In the genomic region with DNA sequence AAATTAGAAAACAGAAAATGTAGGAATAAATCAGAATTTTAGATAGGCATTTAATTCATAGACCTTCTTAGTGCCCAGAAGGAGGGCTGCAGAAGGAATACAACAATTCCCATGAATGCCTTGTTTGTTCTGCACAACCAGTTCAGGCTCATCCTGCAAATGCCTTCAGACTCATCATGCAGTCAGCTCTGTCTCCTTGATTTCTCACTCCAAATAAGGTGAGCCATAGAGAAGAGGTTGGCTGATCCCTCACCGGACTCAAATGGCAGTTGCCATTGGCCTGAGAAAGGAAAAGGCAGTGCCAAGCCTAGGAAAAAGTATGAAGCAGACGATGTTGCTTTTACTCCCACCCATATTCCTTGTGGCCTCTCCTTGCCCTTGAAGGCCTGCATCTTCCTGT, we compare ENCODE assay signal across 25 cellular contexts. TPM values are rescaled to one million over a fixed set of nuclear protein-coding genes. Genes with fewer than 3 reads are reported as not detected.
"Had no signal": no experiment of that assay in that cellular context is flagged by ENCODE, and none has a peak within 500 bp of the region (broad histone marks: within the 10 kb centered on the region; RNA-seq: fewer than 3 reads in every experiment).

No MANE protein-coding gene starts in this region.

- DNase-seq: activated CD4-positive, alpha-beta memory T cell treated with anti-CD3 and anti-CD28 coated beads for 36 hours; activated CD4-positive, alpha-beta T cell treated with anti-CD3 and anti-CD28 coated beads, Interleukin-2, amount 10 ng/mL, durations not matched to agents 7 days and 5 days; activated CD4-positive, CD25-positive, alpha-beta regulatory T cell; activated naive CD4-positive, alpha-beta T cell treated with anti-CD3 and anti-CD28 coated beads, Interleukin-2, amount 50 U/mL, for 16 hours; activated naive CD8-positive, alpha-beta T cell treated with anti-CD3 and anti-CD28 coated beads, Interleukin-2, amount 10 ng/mL, durations not matched to agents 7 days and 5 days; activated T-cell treated with anti-CD3 and anti-CD28 coated beads for 4 hours; activated T-cell treated with anti-CD3 and anti-CD28 coated beads, Interleukin-2, amount 50 U/mL, for 72 hours; adrenal gland; anterior cingulate cortex; Kasumi-1; KBM-7; NCI-H1048; NCI-H146; NCI-H187 treated with DMSO at 0.1 percent for 48 hours; NCI-H2081 treated with DMSO at 0.1 percent for 48 hours; NCI-H446; NCI-H524; Right ventricle myocardium superior; SJCRH30; SK-N-SH; T-helper 1 cell had no signal

- H3K9me3 ChIP-seq: adrenal gland, breast epithelium, SJCRH30, SK-N-SH had no signal

- H3K27ac ChIP-seq: adrenal gland, breast epithelium, SJCRH30, VCaP had no signal

- H3K4me3 ChIP-seq: adrenal gland, breast epithelium, SJCRH30 had no signal

- ATAC-seq: activated T-cell treated with anti-CD3 and anti-CD28 coated beads, Interleukin-2, amount 50 U/mL, for 72 hours had no signal

- H3K27me3 ChIP-seq: adrenal gland, breast epithelium, SJCRH30 had no signal

- H3K36me3 ChIP-seq: adrenal gland, breast epithelium, SJCRH30 had no signal

- FAIRE-seq: RCC 7860 had no signal

- H3K4me1 ChIP-seq: adrenal gland, breast epithelium, SJCRH30 had no signal

RNA-seq across cellular contexts. Expression of gene DSC3, which starts 50.3 kb away (rescaled TPM):
- total RNA-seq: activated CD4-positive, alpha-beta memory T cell treated with anti-CD3 and anti-CD28 coated beads for 36 hours; activated CD4-positive, alpha-beta T cell treated with anti-CD3 and anti-CD28 coated beads, Interleukin-2, amount 10 ng/mL, durations not matched to agents 7 days and 5 days; activated naive CD8-positive, alpha-beta T cell treated with anti-CD3 and anti-CD28 coated beads, Interleukin-2, amount 10 ng/mL, durations not matched to agents 7 days and 5 days; activated T-cell treated with anti-CD3 and anti-CD28 coated beads, Interleukin-2, amount 50 U/mL, for 72 hours; Right ventricle myocardium superior; SJCRH30; T-helper 2 cell treated with Interferon-gamma antibody and Interleukin-4, amounts not matched to agents 100 ng/mL and 5 ng/mL, for 36 hours had no signal
- polyA plus RNA-seq: SK-N-SH had no signal
